In the genomic region with DNA sequence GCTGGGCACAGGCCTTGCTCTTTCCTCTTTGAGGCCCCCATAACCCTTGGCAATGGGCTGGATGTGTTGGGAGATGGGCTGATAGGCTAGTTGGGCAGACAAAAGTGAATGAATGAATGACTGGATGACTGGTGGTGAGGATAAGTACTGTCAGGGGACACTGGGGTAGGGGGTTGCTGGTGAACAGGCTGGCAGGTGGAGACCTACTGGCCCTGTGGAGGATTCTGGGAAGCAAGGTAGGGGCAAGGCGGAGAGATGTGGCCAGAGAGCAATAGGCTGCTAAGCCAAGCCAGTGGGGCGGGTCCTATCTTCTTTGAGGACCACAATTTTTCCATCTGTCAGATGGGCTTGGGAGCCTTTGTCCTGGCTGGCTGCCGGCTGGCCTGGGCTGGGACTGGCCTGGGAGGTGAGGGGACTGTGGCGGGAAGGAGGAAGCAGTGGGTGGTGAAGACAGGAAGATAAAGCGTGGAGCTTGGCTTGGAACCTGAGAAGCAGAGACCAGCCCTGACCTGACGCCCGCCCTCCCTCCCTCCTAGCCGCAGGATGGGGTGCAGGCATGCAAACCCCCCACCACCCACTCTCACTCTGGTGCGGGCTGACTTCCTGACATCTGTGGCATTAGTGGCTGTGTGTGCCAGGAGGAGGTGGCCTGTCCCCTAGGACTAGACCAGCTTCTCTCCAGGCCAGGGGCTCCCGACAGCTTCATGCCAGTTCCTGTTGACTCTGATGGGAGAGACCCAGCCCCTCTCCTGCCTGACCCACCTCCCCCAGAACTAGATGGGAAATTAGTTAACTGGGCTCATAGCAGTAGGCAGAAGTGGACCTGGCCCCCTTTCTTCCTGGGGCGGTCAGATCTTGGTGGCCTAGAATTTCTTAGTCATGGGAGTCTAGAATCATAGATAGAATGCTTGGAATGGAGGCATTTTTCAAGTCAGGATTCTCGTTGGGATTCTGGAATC, we compare ENCODE assay signal across 11 cellular contexts. TPM values are rescaled to one million over a fixed set of nuclear protein-coding genes. Genes with fewer than 3 reads are reported as not detected.
DNase-seq lines count a peak whose midpoint lies in the region; ATAC-seq, FAIRE-seq and TF ChIP-seq lines count a peak whose summit lies in the region.
"Had no signal": no experiment of that assay in that cellular context is flagged by ENCODE, and none has a peak within 500 bp of the region (broad histone marks: within the 10 kb centered on the region; RNA-seq: fewer than 3 reads in every experiment).

No MANE protein-coding gene starts in this region.

- POLR2A ChIA-PET in A549 (lab: Yijun Ruan, JAX), result no interaction called here

- WGBS in A549 (ENCODE audit: missing lambda C conversion rate), result 86% methylated on average over 11 of the region's 12 CpGs

- no peaks in the 10 kb centered on the region for H3K9me3 ChIP-seq in A549

- DNase-seq in A549 (ENCODE audit: low read depth in 1 of 2, low spot score in 1 of 2) (no peak), naive B cell (no peak), cortex of kidney (lab: John Stamatoyannopoulos, UW) (no peak)
- DNase-seq in central memory CD8-positive, alpha-beta T cell (ENCODE audit: low spot score in 2 of 2), result no peak
- DNase-seq in activated CD4-positive, alpha-beta T cell treated with anti-CD3 and anti-CD28 coated beads, Interleukin-2, amount 50 U/mL, for 4 hours, result no peak
- DNase-seq in activated CD8-positive, alpha-beta memory T cell treated with anti-CD3 and anti-CD28 coated beads, Interleukin-2, amount 10 ng/mL, durations not matched to agents 7 days and 5 days, result no peak
- DNase-seq: CD4-positive, CD25-positive, alpha-beta regulatory T cell; NCI-H524 had no signal

- peak overlapping the region; percentile 75 for H3K4me2 ChIP-seq in A549

- no peaks in the 10 kb centered on the region for H3K9me3 Mint-ChIP-seq in central memory CD8-positive, alpha-beta T cell
- no peaks in the 10 kb centered on the region for H3K9me3 Mint-ChIP-seq in naive B cell
- no peaks in the 10 kb centered on the region for H3K9me3 Mint-ChIP-seq in activated CD8-positive, alpha-beta memory T cell treated with anti-CD3 and anti-CD28 coated beads, Interleukin-2, amount 10 ng/mL, durations not matched to agents 7 days and 5 days (ENCODE audit: low read depth)
- H3K9me3 Mint-ChIP-seq: activated T-helper 2 cell treated with anti-CD3 and anti-CD28 coated beads, Interferon-gamma antibody, Interleukin-2, Interleukin-4, amounts not matched to agents 10 μg/mL and 5 μg/mL and 100 μg/mL, durations not matched to agents 14 hours and 24 hours and 36 hours; CD4-positive, CD25-positive, alpha-beta regulatory T cell had no signal

- H3K4me3 Mint-ChIP-seq in central memory CD8-positive, alpha-beta T cell, result peak overlapping the region; percentile 29
- H3K4me3 Mint-ChIP-seq in naive B cell, result peak overlapping the region; percentile 75 to 99 (median 83)
- H3K4me3 Mint-ChIP-seq in activated CD8-positive, alpha-beta memory T cell treated with anti-CD3 and anti-CD28 coated beads, Interleukin-2, amount 10 ng/mL, durations not matched to agents 7 days and 5 days, result no peak overlapping the region

- TF ChIP-seq RAD21 in A549 (conservative IDR thresholded peaks at IDR 0.05 in 1 of 2, IDR thresholded peaks at IDR 0.05 in 1 of 2) (no peak), Ishikawa (IDR thresholded peaks at IDR 0.05; ENCODE audit: low read depth) (no peak)

- H3K4me1 Mint-ChIP-seq in central memory CD8-positive, alpha-beta T cell, result peaks cover 42% of the 10 kb centered on the region
- peaks cover 82 to 95% (median 91%) of the 10 kb centered on the region in 3 donors for H3K4me1 Mint-ChIP-seq in naive B cell
- H3K4me1 Mint-ChIP-seq in activated CD8-positive, alpha-beta memory T cell treated with anti-CD3 and anti-CD28 coated beads, Interleukin-2, amount 10 ng/mL, durations not matched to agents 7 days and 5 days, result peaks cover 19% of the 10 kb centered on the region

- no peak for ATAC-seq in A549
- ATAC-seq in central memory CD8-positive, alpha-beta T cell (replicated peaks; ENCODE audit: extremely low read depth, poor library complexity, severe bottlenecking), result peak; percentile 11
- ATAC-seq in naive B cell (ENCODE audit: low read depth in 2 of 2), result no peak
- ATAC-seq in GM19463 (IDR thresholded peaks at IDR 0.05; ENCODE audit: unreplicated experiment), result no peak
- no peak for ATAC-seq in activated CD8-positive, alpha-beta memory T cell treated with anti-CD3 and anti-CD28 coated beads, Interleukin-2, amount 10 ng/mL, durations not matched to agents 7 days and 5 days

- no peak for FAIRE-seq in A549 (lab: Jason Lieb, UNC)

- no peak for TF ChIP-seq POLR2A in A549 (IDR thresholded peaks at IDR 0.05; ENCODE audit: low read length)

- TF ChIP-seq EP300 in A549 (IDR thresholded peaks at IDR 0.05) (no peak), Ishikawa (IDR thresholded peaks at IDR 0.05; ENCODE audit: borderline replicate concordance) (peak; percentile 82)

- no peak for TF ChIP-seq CTCF in A549 (IDR thresholded peaks at IDR 0.05)

- CTCF ChIA-PET in A549 (lab: Yijun Ruan, JAX), result interaction anchor here (0.8 to 4.6 kb wide), 5 partner anchors 10 to 108 kb away, joined by 4 to 37 read pairs (median 7); a partner anchor contains a TSS
- CTCF ChIA-PET in activated CD8-positive, alpha-beta memory T cell treated with anti-CD3 and anti-CD28 coated beads, Interleukin-2, amount 10 ng/mL, durations not matched to agents 7 days and 5 days (lab: Charles Lee), result interaction anchor here (0.7 to 2.2 kb wide), 4 partner anchors 13 to 33 kb away, joined by 3 to 6 read pairs (median 3); no protein-coding TSS in a partner anchor

- no peaks in the 10 kb centered on the region for H3K27me3 Mint-ChIP-seq in central memory CD8-positive, alpha-beta T cell
- no peaks in the 10 kb centered on the region for H3K27me3 Mint-ChIP-seq in naive B cell
- peaks cover 4% of the 10 kb centered on the region for H3K27me3 Mint-ChIP-seq in activated CD8-positive, alpha-beta memory T cell treated with anti-CD3 and anti-CD28 coated beads, Interleukin-2, amount 10 ng/mL, durations not matched to agents 7 days and 5 days

- H3K4me1 ChIP-seq in A549, result peaks cover 100% of the 10 kb centered on the region

- peak overlapping the region; percentile 48 for H3K27ac Mint-ChIP-seq in central memory CD8-positive, alpha-beta T cell (ENCODE audit: low read depth)
- H3K27ac Mint-ChIP-seq in naive B cell, result peak overlapping the region; percentile 44 to 97 (median 79)
- no peak overlapping the region for H3K27ac Mint-ChIP-seq in activated CD8-positive, alpha-beta memory T cell treated with anti-CD3 and anti-CD28 coated beads, Interleukin-2, amount 10 ng/mL, durations not matched to agents 7 days and 5 days
- H3K27ac Mint-ChIP-seq: activated T-helper 2 cell treated with anti-CD3 and anti-CD28 coated beads, Interferon-gamma antibody, Interleukin-2, Interleukin-4, amounts not matched to agents 10 μg/mL and 5 μg/mL and 100 μg/mL, durations not matched to agents 14 hours and 24 hours and 36 hours had no signal

- H3K4me3 ChIP-seq in A549, result no peak overlapping the region

- H3K36me3 Mint-ChIP-seq in central memory CD8-positive, alpha-beta T cell (ENCODE audit: insufficient read depth), result peaks cover 2% of the 10 kb centered on the region
- H3K36me3 Mint-ChIP-seq in naive B cell, result no peaks in the 10 kb centered on the region
- no peaks in the 10 kb centered on the region for H3K36me3 Mint-ChIP-seq in activated CD8-positive, alpha-beta memory T cell treated with anti-CD3 and anti-CD28 coated beads, Interleukin-2, amount 10 ng/mL, durations not matched to agents 7 days and 5 days

- H3K27ac ChIP-seq in A549, result peak overlapping the region; percentile 87 to 98

TF ChIP-seq in A549, 52 proteins besides CTCF, POLR2A, EP300 and RAD21:
- no peak for TF ChIP-seq MYC (IDR thresholded peaks at IDR 0.05; ENCODE audit: borderline replicate concordance, low read length)
- TF ChIP-seq CBX8 (IDR thresholded peaks at IDR 0.05), result no peak
- TF ChIP-seq, protein P1, sequence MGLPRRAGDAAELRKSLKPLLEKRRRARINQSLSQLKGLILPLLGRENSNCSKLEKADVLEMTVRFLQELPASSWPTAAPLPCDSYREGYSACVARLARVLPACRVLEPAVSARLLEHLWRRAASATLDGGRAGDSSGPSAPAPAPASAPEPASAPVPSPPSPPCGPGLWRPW (IDR thresholded peaks at IDR 0.05), result no peak
- no peak for TF ChIP-seq CHD2 (IDR thresholded peaks at IDR 0.05; ENCODE audit: low read length, partially characterized antibody)
- TF ChIP-seq HOXA7 (CRISPR knock-in tag; IDR thresholded peaks at IDR 0.05), result no peak
- TF ChIP-seq, protein P2, sequence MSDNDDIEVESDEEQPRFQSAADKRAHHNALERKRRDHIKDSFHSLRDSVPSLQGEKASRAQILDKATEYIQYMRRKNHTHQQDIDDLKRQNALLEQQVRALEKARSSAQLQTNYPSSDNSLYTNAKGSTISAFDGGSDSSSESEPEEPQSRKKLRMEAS (IDR thresholded peaks at IDR 0.05), result no peak
- TF ChIP-seq NPAS2 (CRISPR knock-in tag; IDR thresholded peaks at IDR 0.05; ENCODE audit: borderline replicate concordance), result no peak
TF ChIP-seq in A549: peak in this region for 0.

TF ChIP-seq in Ishikawa, 13 proteins besides CTCF, POLR2A, EP300 and RAD21 (continues in another document):
- peak; percentile 65 for TF ChIP-seq TEAD4 (IDR thresholded peaks at IDR 0.05)
- TF ChIP-seq, protein P3, sequence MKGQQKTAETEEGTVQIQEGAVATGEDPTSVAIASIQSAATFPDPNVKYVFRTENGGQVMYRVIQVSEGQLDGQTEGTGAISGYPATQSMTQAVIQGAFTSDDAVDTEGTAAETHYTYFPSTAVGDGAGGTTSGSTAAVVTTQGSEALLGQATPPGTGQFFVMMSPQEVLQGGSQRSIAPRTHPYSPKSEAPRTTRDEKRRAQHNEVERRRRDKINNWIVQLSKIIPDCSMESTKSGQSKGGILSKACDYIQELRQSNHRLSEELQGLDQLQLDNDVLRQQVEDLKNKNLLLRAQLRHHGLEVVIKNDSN (IDR thresholded peaks at IDR 0.05), result no peak

RNA-seq across cellular contexts. Expression of a gene that starts 9.5 kb away (rescaled TPM):
- polyA plus RNA-seq in A549 (2011; rRNA removed) (16.7 and 18.1 TPM in 2 replicates), A549 (2017; fragmentation: RNase III; extraction: RNeasy Plus Mini Kit Qiagen cat#74134 plus additional on column Dnase treatment) (22.5 to 32.5 TPM (median 26.1 TPM) in 3 replicates), naive B cell (ENCODE audit: low read depth in 6 of 6) (100 to 1,000 TPM; 351 to 547 (median 399) TPM)
- polyA plus RNA-seq in A549 (2012; cell fraction: cytosol; rRNA removed), result 19.5 and 34.4 TPM in 2 replicates
- polyA plus RNA-seq in A549 (2012; cell fraction: nucleus; rRNA removed), result 24.3 and 27.2 TPM in 2 replicates
- 6.9 and 12.0 TPM in 2 replicates for polyA minus RNA-seq in A549 (2011; rRNA and poly(A)+ RNA removed)
- 1 to 10 TPM; 1.8 to 4.1 TPM for total RNA-seq in activated CD8-positive, alpha-beta memory T cell treated with anti-CD3 and anti-CD28 coated beads, Interleukin-2, amount 10 ng/mL, durations not matched to agents 7 days and 5 days

Comparison
In these comparisons a context has a peak if more than half of its experiments do, and no peak if none do; other contexts are left out.
1. RNA of a gene that starts 9.5 kb away (polyA plus RNA-seq): 351 to 547 TPM in naive B cell; 16.7 to 34.4 TPM in A549; every median in the first group is over 4 times any median in the second.